Comparison of ENCODE assay signal across 9 cellular contexts in genomic region chr2:30226144-30227032, GRCh38. TPM values are rescaled to one million over a fixed set of nuclear protein-coding genes. Genes with fewer than 3 reads are reported as not detected.
DNase-seq lines count a peak whose midpoint lies in the region; ATAC-seq and TF ChIP-seq lines count a peak whose summit lies in the region.
"Had no signal": no experiment of that assay in that cellular context is flagged by ENCODE, and none has a peak within 500 bp of the region (broad histone marks: within the 10 kb centered on the region; RNA-seq: fewer than 3 reads in every experiment).

No MANE protein-coding gene starts in this region.

- H3K4me1 Mint-ChIP-seq in T-cell (peaks cover 78 to 83% (median 83%) of the 10 kb centered on the region in 3 donors), neural progenitor cell (peaks cover 14% of the 10 kb centered on the region)

- H4K20me1 ChIP-seq in neural progenitor cell (ENCODE audit: low read depth), result peaks cover 3% of the 10 kb centered on the region

- H3F3A ChIP-seq in neural progenitor cell (ENCODE audit: low read depth), result peaks cover 15% of the 10 kb centered on the region

- H3K4me3 Mint-ChIP-seq in T-cell (peak overlapping the region; percentile 85 to 97 (median 95)), neural progenitor cell (no peak overlapping the region)

- H3K27ac Mint-ChIP-seq in T-cell (peak overlapping the region; percentile 98 to 100), neural progenitor cell (no peak overlapping the region)

- POLR2A ChIA-PET in T-cell (lab: Charles Lee), result interaction anchor here (0.5 to 1.5 kb wide), 14 partner anchors 10 to 1941 kb away, joined by 3 to 7 read pairs (median 4); partner anchors contain the start of gene YPEL5 (in 1 of the 2)

- H3K79me2 ChIP-seq in neural progenitor cell (ENCODE audit: low read depth), result no peaks in the 10 kb centered on the region

- ATAC-seq in T-cell (replicated peaks in 1 of 4), result no peak

- no peaks in the 10 kb centered on the region for H3K36me3 ChIP-seq in thymus (ENCODE audit: control insufficient read depth, insufficient read depth)
- no peaks in the 10 kb centered on the region for H3K36me3 ChIP-seq in neural progenitor cell

- H3K36me3 Mint-ChIP-seq in T-cell (no peaks in the 10 kb centered on the region), neural progenitor cell (no peaks in the 10 kb centered on the region)

- no peak overlapping the region for H2AFZ ChIP-seq in neural progenitor cell (replicated peaks)

- no peak overlapping the region for H3K9ac ChIP-seq in neural progenitor cell

- H3K27ac ChIP-seq in thymus (ENCODE audit: low read depth) (peak overlapping the region; percentile 97), neural progenitor cell (no peak overlapping the region)
- H3K27ac ChIP-seq: C4-2B had no signal

- H3K4me2 ChIP-seq in neural progenitor cell, result no peak overlapping the region

- TF ChIP-seq CTCF in neural progenitor cell (IDR thresholded peaks at IDR 0.05), result no peak

- H3K27me3 ChIP-seq in thymus (ENCODE audit: control insufficient read depth, insufficient read depth) (no peaks in the 10 kb centered on the region), neural progenitor cell (peaks cover 42% of the 10 kb centered on the region)

- no peaks in the 10 kb centered on the region for H3K9me3 ChIP-seq in thymus (ENCODE audit: control insufficient read depth)
- H3K9me3 ChIP-seq in neural progenitor cell (ENCODE audit: low read depth), result no peaks in the 10 kb centered on the region

- peak; percentile 85 for DNase-seq in activated CD8-positive, alpha-beta memory T cell treated with anti-CD3 and anti-CD28 coated beads for 24 hours
- DNase-seq in activated CD8-positive, alpha-beta memory T cell treated with anti-CD3 and anti-CD28 coated beads, Interleukin-2, amount 50 U/mL, for 4 hours, result no peak
- peak in 2 of 34 experiments; percentile 9 to 36 for DNase-seq in T-cell
- DNase-seq in inferior parietal cortex (ENCODE audit: extremely low spot score), result peak; percentile 42
- no peak for DNase-seq in neural progenitor cell (ENCODE audit: low spot score)
- DNase-seq in midbrain (lab: John Stamatoyannopoulos, UW), result no peak
- DNase-seq in amygdala (lab: John Stamatoyannopoulos, UW), result no peak

- CTCF ChIA-PET in T-cell (lab: Charles Lee), result interaction anchor here (0.6 to 2.9 kb wide), 13 partner anchors 9 to 485 kb away, joined by 3 to 22 read pairs (median 3); partner anchors contain the start of gene YPEL5 (in 1 of the 2)

- 92% methylated on average over 10 of the region's 10 CpGs for WGBS in thymus

- H3K4me1 ChIP-seq in thymus (ENCODE audit: control insufficient read depth, insufficient read depth, low read length), result peaks cover 50% of the 10 kb centered on the region
- H3K4me1 ChIP-seq in neural progenitor cell, result peaks cover 22% of the 10 kb centered on the region

- no peaks in the 10 kb centered on the region for H3K27me3 Mint-ChIP-seq in T-cell
- H3K27me3 Mint-ChIP-seq in neural progenitor cell (ENCODE audit: insufficient read depth, low read depth), result peaks cover 12% of the 10 kb centered on the region

- H3K9me3 Mint-ChIP-seq in T-cell, result no peaks in the 10 kb centered on the region
- H3K9me3 Mint-ChIP-seq in neural progenitor cell, result no peaks in the 10 kb centered on the region

- H3K4me3 ChIP-seq in thymus (ENCODE audit: low read length), result no peak overlapping the region
- no peak overlapping the region for H3K4me3 ChIP-seq in neural progenitor cell

RNA-seq across cellular contexts. Expression of gene LBH, which starts 4.9 kb away (rescaled TPM):
- total RNA-seq in T-cell (100 to 1,000 TPM; 209 to 386 (median 323) TPM), neural progenitor cell (ENCODE audit: low replicate concordance) (4.2 and 11.0 TPM in 2 replicates)
- 88.9 TPM for polyA plus RNA-seq in thymus

Comparison
In these comparisons a context has a peak if more than half of its experiments do, and no peak if none do; other contexts are left out.
1. DNase-seq: peak in activated CD8-positive, alpha-beta memory T cell treated with anti-CD3 and anti-CD28 coated beads for 24 hours (single experiment) and inferior parietal cortex (single experiment); none in activated CD8-positive, alpha-beta memory T cell treated with anti-CD3 and anti-CD28 coated beads, Interleukin-2, amount 50 U/mL, for 4 hours (single experiment), neural progenitor cell (single experiment), midbrain (single experiment) and amygdala (0 of 56).
2. RNA of gene LBH, which starts 4.9 kb away (total RNA-seq): 209 to 386 TPM in T-cell; 4.2 to 11.0 TPM in neural progenitor cell; every median in the first group is over 10 times any median in the second.